In genomic region chr4:31230579-31230978, GRCh38 we compare ENCODE assay signal across 34 cellular contexts.
"Had no signal": no experiment of that assay in that cellular context is flagged by ENCODE, and none has a peak within 500 bp of the region (broad histone marks: within the 10 kb centered on the region; RNA-seq: fewer than 3 reads in every experiment).

No MANE protein-coding gene starts in this region.

- H3K27ac ChIP-seq: adrenal gland, body of pancreas, brain microvascular endothelial cell, breast epithelium, VCaP had no signal

- H3K4me3 ChIP-seq: adrenal gland, body of pancreas, breast epithelium had no signal

- ATAC-seq: activated CD8-positive, alpha-beta T cell treated with anti-CD3 and anti-CD28 coated beads for 36 hours; activated naive CD4-positive, alpha-beta T cell treated with anti-CD3 and anti-CD28 coated beads, Interleukin-2, amount 50 U/mL, for 72 hours; activated T-cell treated with anti-CD3 and anti-CD28 coated beads, Interleukin-2, amount 50 U/mL, for 4 hours; activated T-cell treated with anti-CD3 and anti-CD28 coated beads, Interleukin-2, amount 50 U/mL, for 72 hours; activated T-helper 17 cell treated with anti-CD3 and anti-CD28 coated beads, Interleukin-2, amount 50 U/mL, for 72 hours; body of pancreas had no signal

- H3K9me3 ChIP-seq: adrenal gland, body of pancreas, breast epithelium had no signal

- DNase-seq: activated B cell treated with CpG ODN at 0.5 μM for 24 hours; activated CD4-positive, alpha-beta memory T cell treated with anti-CD3 and anti-CD28 coated beads for 36 hours; activated CD4-positive, alpha-beta T cell treated with anti-CD3 and anti-CD28 coated beads for 4 hours; activated CD4-positive, alpha-beta T cell treated with anti-CD3 and anti-CD28 coated beads, Interleukin-2, amount 10 ng/mL, durations not matched to agents 24 days and 14 days; activated CD4-positive, alpha-beta T cell treated with anti-CD3 and anti-CD28 coated beads, Interleukin-2, amount 50 U/mL, for 1 hour; activated CD4-positive, alpha-beta T cell treated with anti-CD3 and anti-CD28 coated beads, Interleukin-2, amount 50 U/mL, for 4 hours; activated CD4-positive, CD25-positive, alpha-beta regulatory T cell treated with anti-CD3 and anti-CD28 coated beads, Interleukin-2, amount 50 U/mL, for 72 hours; activated CD8-positive, alpha-beta memory T cell treated with anti-CD3 and anti-CD28 coated beads, Interleukin-2, amount 50 U/mL, for 4 hours; activated CD8-positive, alpha-beta T cell treated with anti-CD3 and anti-CD28 coated beads for 36 hours; activated effector memory CD4-positive, alpha-beta T cell treated with anti-CD3 and anti-CD28 coated beads, Interleukin-2, amount 50 U/mL, for 16 hours; activated gamma-delta T cell treated with Interleukin-2 at 50 U/mL for 16 hours; activated naive CD4-positive, alpha-beta T cell; activated naive CD4-positive, alpha-beta T cell treated with anti-CD3 and anti-CD28 coated beads for 36 hours; activated naive CD4-positive, alpha-beta T cell treated with anti-CD3 and anti-CD28 coated beads, Interleukin-2, amount 50 U/mL, for 16 hours; activated naive CD8-positive, alpha-beta T cell treated with anti-CD3 and anti-CD28 coated beads for 36 hours; activated T-cell treated with anti-CD3 and anti-CD28 coated beads for 4 hours; activated T-cell treated with anti-CD3 and anti-CD28 coated beads, Interleukin-2, amount 50 U/mL, for 1 hour; activated T-cell treated with anti-CD3 and anti-CD28 coated beads, Interleukin-2, amount 50 U/mL, for 4 hours; activated T-cell treated with anti-CD3 and anti-CD28 coated beads, Interleukin-2, amount 50 U/mL, for 72 hours; adrenal gland; amniotic stem cell; aorta; body of pancreas; brain microvascular endothelial cell; central memory CD4-positive, alpha-beta T cell; T-helper 2 cell; T-helper 9 cell had no signal

- H3K4me1 ChIP-seq: adrenal gland, body of pancreas, breast epithelium had no signal

- H3K27me3 ChIP-seq: adrenal gland, body of pancreas, brain microvascular endothelial cell, breast epithelium had no signal

- H3K36me3 ChIP-seq: adrenal gland, brain microvascular endothelial cell, breast epithelium had no signal

- FAIRE-seq: astrocyte, colon, TTC549 had no signal
